Comparison of ENCODE assay signal across 22 cellular contexts in the genomic region with DNA sequence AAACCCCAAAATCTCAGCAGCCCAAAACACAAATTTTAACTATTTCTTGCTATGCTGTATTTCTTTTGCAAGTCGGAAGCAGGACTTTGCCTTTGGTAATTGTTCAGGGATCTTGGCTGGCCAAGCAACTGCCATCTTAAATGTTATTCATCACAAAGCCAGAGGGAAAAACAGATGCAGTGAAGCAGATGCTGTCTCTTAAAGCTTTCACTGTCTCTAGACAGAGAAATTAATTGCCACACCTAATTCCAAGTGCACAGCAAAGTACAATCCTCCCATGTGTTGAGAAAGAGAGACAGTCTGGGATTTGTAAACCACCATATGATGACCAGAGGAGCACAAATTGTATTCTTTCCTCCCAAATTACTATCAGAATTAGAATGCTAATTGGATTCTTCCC. TPM values are rescaled to one million over a fixed set of nuclear protein-coding genes. Genes with fewer than 3 reads are reported as not detected.
DNase-seq lines count a peak whose midpoint lies in the region; ATAC-seq and TF ChIP-seq lines count a peak whose summit lies in the region.
"Had no signal": no experiment of that assay in that cellular context is flagged by ENCODE, and none has a peak within 500 bp of the region (broad histone marks: within the 10 kb centered on the region; RNA-seq: fewer than 3 reads in every experiment).

No MANE protein-coding gene starts in this region.

- H3K27me3 ChIP-seq in thyroid gland, result no peaks in the 10 kb centered on the region
- H3K27me3 ChIP-seq: SJCRH30 had no signal

- H3K27me3 Mint-ChIP-seq in WTC11 (ENCODE audit: low read depth), result no peaks in the 10 kb centered on the region
- H3K27me3 Mint-ChIP-seq in T-helper 2 cell treated with Interferon-gamma antibody and Interleukin-4, amounts not matched to agents 5 μg/mL and 100 μg/mL, for 36 hours (ENCODE audit: low read depth), result peaks cover 12% of the 10 kb centered on the region

- no peak for ATAC-seq in WTC11
- ATAC-seq in GM21447 (IDR thresholded peaks at IDR 0.05; ENCODE audit: unreplicated experiment), result no peak
- ATAC-seq: HepG2, K562 had no signal

- no peaks in the 10 kb centered on the region for H3K36me3 ChIP-seq in thyroid gland
- H3K36me3 ChIP-seq: HAP-1, SJCRH30 had no signal

- CTCF ChIA-PET in WTC11 (lab: Charles Lee), result no interaction called here

- peak overlapping the region; percentile 79 for H3K27ac Mint-ChIP-seq in WTC11
- no peak overlapping the region for H3K27ac Mint-ChIP-seq in T-helper 2 cell treated with Interferon-gamma antibody and Interleukin-4, amounts not matched to agents 5 μg/mL and 100 μg/mL, for 36 hours
- H3K27ac Mint-ChIP-seq: CD8-positive, alpha-beta memory T cell had no signal

- peaks cover 22% of the 10 kb centered on the region for H3K4me1 Mint-ChIP-seq in WTC11
- no peaks in the 10 kb centered on the region for H3K4me1 Mint-ChIP-seq in T-helper 2 cell treated with Interferon-gamma antibody and Interleukin-4, amounts not matched to agents 5 μg/mL and 100 μg/mL, for 36 hours (ENCODE audit: low read depth)
- H3K4me1 Mint-ChIP-seq: CD8-positive, alpha-beta memory T cell had no signal

- no peak overlapping the region for H3K4me3 ChIP-seq in thyroid gland (replicated peaks in 1 of 3)
- H3K4me3 ChIP-seq: HAP-1, K562, SJCRH30 had no signal

- TF ChIP-seq POLR2A in thyroid gland (IDR thresholded peaks at IDR 0.05), result no peak

- no peak overlapping the region for H3K4me3 Mint-ChIP-seq in WTC11
- no peak overlapping the region for H3K4me3 Mint-ChIP-seq in T-helper 2 cell treated with Interferon-gamma antibody and Interleukin-4, amounts not matched to agents 5 μg/mL and 100 μg/mL, for 36 hours
- H3K4me3 Mint-ChIP-seq: CD8-positive, alpha-beta memory T cell had no signal

- H3K9me3 ChIP-seq in thyroid gland, result no peaks in the 10 kb centered on the region
- H3K9me3 ChIP-seq: HAP-1, SJCRH30 had no signal

- DNase-seq in NCI-H82 (lab: John Stamatoyannopoulos, UW) (peak; percentile 68), NCI-H82 treated with DMSO at 0.1 percent for 48 hours (lab: John Stamatoyannopoulos, UW; ENCODE audit: unreplicated experiment) (no peak), WTC11 (ENCODE audit: low spot score) (no peak), myocyte (ENCODE audit: low read depth) (peak; percentile 18), thyroid gland (no peak)
- no peak for DNase-seq in T-helper 2 cell treated with Interferon-gamma antibody and Interleukin-4, amounts not matched to agents 5 μg/mL and 100 μg/mL, for 36 hours (ENCODE audit: low spot score)
- no peak for DNase-seq in NK-92 treated with Interleukin-12 subunit alpha and Interleukin-12 subunit beta, amount 100 ng/mL, for 24 hours (lab: John Stamatoyannopoulos, UW)
- DNase-seq: Calu3; CD8-positive, alpha-beta memory T cell; MM.1S; NCI-H1048; NCI-H1417 treated with DMSO at 0.1 percent for 48 hours; NCI-H2029; NCI-H748 treated with DMSO at 0.1 percent for 48 hours; OCI-M1; SJCRH30 had no signal

- TF ChIP-seq CTCF in WTC11 (IDR thresholded peaks at IDR 0.05) (no peak), thyroid gland (IDR thresholded peaks at IDR 0.05) (no peak)

- no peak overlapping the region for H3K27ac ChIP-seq in thyroid gland
- H3K27ac ChIP-seq: C4-2B, HL-60, SJCRH30 had no signal

- H3K4me1 ChIP-seq in thyroid gland, result no peaks in the 10 kb centered on the region
- H3K4me1 ChIP-seq: HAP-1 had no signal

- no peaks in the 10 kb centered on the region for H3K9me3 Mint-ChIP-seq in WTC11
- no peaks in the 10 kb centered on the region for H3K9me3 Mint-ChIP-seq in T-helper 2 cell treated with Interferon-gamma antibody and Interleukin-4, amounts not matched to agents 5 μg/mL and 100 μg/mL, for 36 hours
- H3K9me3 Mint-ChIP-seq: CD8-positive, alpha-beta memory T cell had no signal

- intact Hi-C loops in thyroid gland (cut with DNase I), result no loop called here

- H3K36me3 Mint-ChIP-seq in WTC11, result no peaks in the 10 kb centered on the region
- no peaks in the 10 kb centered on the region for H3K36me3 Mint-ChIP-seq in T-helper 2 cell treated with Interferon-gamma antibody and Interleukin-4, amounts not matched to agents 5 μg/mL and 100 μg/mL, for 36 hours (ENCODE audit: low read depth)
- H3K36me3 Mint-ChIP-seq: CD8-positive, alpha-beta memory T cell had no signal

- POLR2A ChIA-PET in WTC11 (lab: Charles Lee), result no interaction called here

- WGBS in thyroid gland, 2 donors, result 80 to 89% methylated on average over 1 of the region's 1 CpG

TF ChIP-seq in WTC11, 78 proteins besides CTCF, POLR2A, EP300 and RAD21:
- no peak for TF ChIP-seq ZNF219 (CRISPR knock-in tag; IDR thresholded peaks at IDR 0.05; ENCODE audit: borderline replicate concordance)
- TF ChIP-seq, protein P1, sequence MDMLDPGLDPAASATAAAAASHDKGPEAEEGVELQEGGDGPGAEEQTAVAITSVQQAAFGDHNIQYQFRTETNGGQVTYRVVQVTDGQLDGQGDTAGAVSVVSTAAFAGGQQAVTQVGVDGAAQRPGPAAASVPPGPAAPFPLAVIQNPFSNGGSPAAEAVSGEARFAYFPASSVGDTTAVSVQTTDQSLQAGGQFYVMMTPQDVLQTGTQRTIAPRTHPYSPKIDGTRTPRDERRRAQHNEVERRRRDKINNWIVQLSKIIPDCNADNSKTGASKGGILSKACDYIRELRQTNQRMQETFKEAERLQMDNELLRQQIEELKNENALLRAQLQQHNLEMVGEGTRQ (CRISPR knock-in tag; IDR thresholded peaks at IDR 0.05), result no peak
- no peak for TF ChIP-seq PRRX2 (CRISPR knock-in tag; IDR thresholded peaks at IDR 0.05)
- no peak for TF ChIP-seq FOXJ3 (CRISPR knock-in tag; IDR thresholded peaks at IDR 0.05; ENCODE audit: borderline replicate concordance)
- TF ChIP-seq, protein P2, sequence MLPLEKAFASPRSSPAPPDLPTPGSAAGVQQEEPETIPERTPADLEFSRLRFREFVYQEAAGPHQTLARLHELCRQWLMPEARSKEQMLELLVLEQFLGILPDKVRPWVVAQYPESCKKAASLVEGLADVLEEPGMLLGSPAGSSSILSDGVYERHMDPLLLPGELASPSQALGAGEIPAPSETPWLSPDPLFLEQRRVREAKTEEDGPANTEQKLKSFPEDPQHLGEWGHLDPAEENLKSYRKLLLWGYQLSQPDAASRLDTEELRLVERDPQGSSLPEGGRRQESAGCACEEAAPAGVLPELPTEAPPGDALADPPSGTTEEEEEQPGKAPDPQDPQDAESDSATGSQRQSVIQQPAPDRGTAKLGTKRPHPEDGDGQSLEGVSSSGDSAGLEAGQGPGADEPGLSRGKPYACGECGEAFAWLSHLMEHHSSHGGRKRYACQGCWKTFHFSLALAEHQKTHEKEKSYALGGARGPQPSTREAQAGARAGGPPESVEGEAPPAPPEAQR (CRISPR knock-in tag; IDR thresholded peaks at IDR 0.05), result no peak
- TF ChIP-seq, protein P3, sequence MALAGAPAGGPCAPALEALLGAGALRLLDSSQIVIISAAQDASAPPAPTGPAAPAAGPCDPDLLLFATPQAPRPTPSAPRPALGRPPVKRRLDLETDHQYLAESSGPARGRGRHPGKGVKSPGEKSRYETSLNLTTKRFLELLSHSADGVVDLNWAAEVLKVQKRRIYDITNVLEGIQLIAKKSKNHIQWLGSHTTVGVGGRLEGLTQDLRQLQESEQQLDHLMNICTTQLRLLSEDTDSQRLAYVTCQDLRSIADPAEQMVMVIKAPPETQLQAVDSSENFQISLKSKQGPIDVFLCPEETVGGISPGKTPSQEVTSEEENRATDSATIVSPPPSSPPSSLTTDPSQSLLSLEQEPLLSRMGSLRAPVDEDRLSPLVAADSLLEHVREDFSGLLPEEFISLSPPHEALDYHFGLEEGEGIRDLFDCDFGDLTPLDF (CRISPR knock-in tag; IDR thresholded peaks at IDR 0.05), result no peak
- no peak for TF ChIP-seq FOXP1 (CRISPR knock-in tag; IDR thresholded peaks at IDR 0.05; ENCODE audit: borderline replicate concordance)
- no peak for TF ChIP-seq ZNF263 (CRISPR knock-in tag; IDR thresholded peaks at IDR 0.05; ENCODE audit: low read depth)
- TF ChIP-seq ZNF232 (CRISPR knock-in tag; IDR thresholded peaks at IDR 0.05), result no peak
- TF ChIP-seq, protein P4, sequence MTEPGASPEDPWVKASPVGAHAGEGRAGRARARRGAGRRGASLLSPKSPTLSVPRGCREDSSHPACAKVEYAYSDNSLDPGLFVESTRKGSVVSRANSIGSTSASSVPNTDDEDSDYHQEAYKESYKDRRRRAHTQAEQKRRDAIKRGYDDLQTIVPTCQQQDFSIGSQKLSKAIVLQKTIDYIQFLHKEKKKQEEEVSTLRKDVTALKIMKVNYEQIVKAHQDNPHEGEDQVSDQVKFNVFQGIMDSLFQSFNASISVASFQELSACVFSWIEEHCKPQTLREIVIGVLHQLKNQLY (CRISPR knock-in tag; IDR thresholded peaks at IDR 0.05), result no peak

RNA-seq across cellular contexts. Expression of a gene that starts 30.0 kb away (rescaled TPM):
- total RNA-seq in WTC11 (2021) (79.9 to 86.9 TPM (median 82.8 TPM) in 3 replicates), myocyte (71.6 and 84.1 TPM in 2 replicates), thyroid gland (10 to 100 TPM; 15.6 to 38.2 (median 23.8) TPM)
- 21.4 TPM for polyA plus RNA-seq in myocyte (2012)

Comparison
In these comparisons a context has a peak if more than half of its experiments do, and no peak if none do; other contexts are left out.
1. DNase-seq: peak in NCI-H82 (single experiment) and myocyte (single experiment); none in NCI-H82 treated with DMSO at 0.1 percent for 48 hours (single experiment), WTC11 (single experiment), T-helper 2 cell treated with Interferon-gamma antibody and Interleukin-4, amounts not matched to agents 5 μg/mL and 100 μg/mL, for 36 hours (single experiment), thyroid gland (0 of 2) and NK-92 treated with Interleukin-12 subunit alpha and Interleukin-12 subunit beta, amount 100 ng/mL, for 24 hours (single experiment).